2 cellular contexts compared by ENCODE assay signal in genomic region chr2:24832991-24833671, GRCh38.
TF ChIP-seq lines count a peak whose summit lies in the region.

No MANE protein-coding gene starts in this region.

TF ChIP-seq in IMR-90, 13 proteins besides CTCF, POLR2A, EP300 and RAD21:
- TF ChIP-seq NFE2L2 (IDR thresholded peaks at IDR 0.05; ENCODE audit: low read depth, low read length) (no peak), RCOR1 (IDR thresholded peaks at IDR 0.05; ENCODE audit: insufficient replicate concordance, low read length) (no peak), CEBPB (IDR thresholded peaks at IDR 0.05; ENCODE audit: low read depth, low read length) (no peak), RFX5 (IDR thresholded peaks at IDR 0.05; ENCODE audit: low read depth, low read length) (no peak), CHD1 (IDR thresholded peaks at IDR 0.05; ENCODE audit: low read depth, low read length) (no peak), FOS (IDR thresholded peaks at IDR 0.05; ENCODE audit: low read depth, low read length) (no peak), ELK1 (IDR thresholded peaks at IDR 0.05; ENCODE audit: borderline replicate concordance, low read depth, low read length) (no peak), MXI1 (IDR thresholded peaks at IDR 0.05; ENCODE audit: borderline replicate concordance, low read depth, low read length) (no peak), SMC3 (IDR thresholded peaks at IDR 0.05; ENCODE audit: low read depth, low read length) (no peak), USF2 (IDR thresholded peaks at IDR 0.05; ENCODE audit: low read depth, low read length) (no peak), MAFK (IDR thresholded peaks at IDR 0.05; ENCODE audit: low read depth, low read length) (no peak), BHLHE40 (IDR thresholded peaks at IDR 0.05; ENCODE audit: low read depth, low read length) (no peak), MAZ (IDR thresholded peaks at IDR 0.05; ENCODE audit: borderline replicate concordance, low read depth, low read length) (no peak)

TF ChIP-seq in SK-N-SH, 30 proteins besides CTCF, POLR2A, EP300 and RAD21:
- TF ChIP-seq MEF2A (IDR thresholded peaks at IDR 0.05; ENCODE audit: borderline replicate concordance, low read depth): no peak
- TF ChIP-seq, protein P1, sequence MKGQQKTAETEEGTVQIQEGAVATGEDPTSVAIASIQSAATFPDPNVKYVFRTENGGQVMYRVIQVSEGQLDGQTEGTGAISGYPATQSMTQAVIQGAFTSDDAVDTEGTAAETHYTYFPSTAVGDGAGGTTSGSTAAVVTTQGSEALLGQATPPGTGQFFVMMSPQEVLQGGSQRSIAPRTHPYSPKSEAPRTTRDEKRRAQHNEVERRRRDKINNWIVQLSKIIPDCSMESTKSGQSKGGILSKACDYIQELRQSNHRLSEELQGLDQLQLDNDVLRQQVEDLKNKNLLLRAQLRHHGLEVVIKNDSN (IDR thresholded peaks at IDR 0.05; ENCODE audit: borderline replicate concordance, low read depth): no peak
- no peak for TF ChIP-seq IRF3 (IDR thresholded peaks at IDR 0.05; ENCODE audit: low read depth, low read length)
- TF ChIP-seq, protein P2, sequence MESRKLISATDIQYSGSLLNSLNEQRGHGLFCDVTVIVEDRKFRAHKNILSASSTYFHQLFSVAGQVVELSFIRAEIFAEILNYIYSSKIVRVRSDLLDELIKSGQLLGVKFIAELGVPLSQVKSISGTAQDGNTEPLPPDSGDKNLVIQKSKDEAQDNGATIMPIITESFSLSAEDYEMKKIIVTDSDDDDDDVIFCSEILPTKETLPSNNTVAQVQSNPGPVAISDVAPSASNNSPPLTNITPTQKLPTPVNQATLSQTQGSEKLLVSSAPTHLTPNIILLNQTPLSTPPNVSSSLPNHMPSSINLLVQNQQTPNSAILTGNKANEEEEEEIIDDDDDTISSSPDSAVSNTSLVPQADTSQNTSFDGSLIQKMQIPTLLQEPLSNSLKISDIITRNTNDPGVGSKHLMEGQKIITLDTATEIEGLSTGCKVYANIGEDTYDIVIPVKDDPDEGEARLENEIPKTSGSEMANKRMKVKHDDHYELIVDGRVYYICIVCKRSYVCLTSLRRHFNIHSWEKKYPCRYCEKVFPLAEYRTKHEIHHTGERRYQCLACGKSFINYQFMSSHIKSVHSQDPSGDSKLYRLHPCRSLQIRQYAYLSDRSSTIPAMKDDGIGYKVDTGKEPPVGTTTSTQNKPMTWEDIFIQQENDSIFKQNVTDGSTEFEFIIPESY (IDR thresholded peaks at IDR 0.05; ENCODE audit: borderline replicate concordance, low read depth): no peak
